ENCODE assay signal across 16 cellular contexts in the genomic region with DNA sequence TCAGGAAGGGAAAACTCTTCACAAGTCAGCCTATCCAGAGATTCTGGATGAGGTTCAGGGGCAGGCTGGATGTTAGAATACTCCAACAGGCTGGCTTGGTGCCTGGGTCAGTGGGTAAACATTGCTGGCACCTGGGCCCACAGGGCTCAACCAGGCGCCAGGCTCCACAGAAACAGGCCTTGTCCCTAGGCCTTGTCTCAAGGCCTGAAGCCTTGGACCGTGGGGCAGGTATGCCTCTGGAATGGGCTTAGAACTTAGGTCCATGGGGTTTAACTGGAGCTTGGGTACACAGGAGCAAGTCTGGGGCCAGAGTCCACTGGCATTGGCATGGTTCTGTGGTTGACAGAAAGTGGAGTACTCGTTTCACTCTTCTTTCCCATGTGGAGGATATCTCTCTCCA.
A peak's percentile ranks its signal among the peaks of the same experiment; 100 is the strongest.
DNase-seq lines count a peak whose midpoint lies in the region; ATAC-seq, FAIRE-seq and TF ChIP-seq lines count a peak whose summit lies in the region.
"Had no signal": no experiment of that assay in that cellular context is flagged by ENCODE, and none has a peak within 500 bp of the region (broad histone marks: within the 10 kb centered on the region; RNA-seq: fewer than 3 reads in every experiment).

No MANE protein-coding gene starts in this region.

- no peak overlapping the region for H3K18ac ChIP-seq in H1 (ENCODE audit: extremely low read depth, low read length)
- peak overlapping the region; percentile 52 for H3K18ac ChIP-seq in neuronal stem cell (ENCODE audit: low read length)

- H3K36me3 Mint-ChIP-seq in natural killer cell, result no peaks in the 10 kb centered on the region
- H3K36me3 Mint-ChIP-seq: CD14-positive monocyte; CD4-positive, alpha-beta memory T cell had no signal

- H3K36me3 ChIP-seq in H1 (ENCODE audit: control insufficient read depth in 2 of 4, insufficient read depth in 4 of 4, low read length in 3 of 4) (no peaks in the 10 kb centered on the region), neuronal stem cell (replicated peaks in 1 of 2; ENCODE audit: control insufficient read depth in 2 of 2, insufficient read depth in 2 of 2, low read length in 2 of 2) (no peaks in the 10 kb centered on the region)
- H3K36me3 ChIP-seq: BLaER1 had no signal

- H3K9me3 ChIP-seq in H1 (ENCODE audit: insufficient read depth in 2 of 2, low read depth in 1 of 2, low read length in 1 of 2) (no peaks in the 10 kb centered on the region), neuronal stem cell (replicated peaks in 1 of 2; ENCODE audit: control insufficient read depth in 2 of 2, insufficient read depth in 1 of 2, low read depth in 1 of 2, low read length in 2 of 2) (no peaks in the 10 kb centered on the region)
- H3K9me3 ChIP-seq: BLaER1 had no signal

- no peak overlapping the region for H2BK20ac ChIP-seq in H1 (ENCODE audit: low read length)

- peak overlapping the region; percentile 9 for H3K4ac ChIP-seq in H1 (replicated peaks; ENCODE audit: insufficient read length, low read depth, low read length)
- no peak overlapping the region for H3K4ac ChIP-seq in neuronal stem cell (ENCODE audit: low read length)

- H3K4me3 Mint-ChIP-seq in natural killer cell, result no peak overlapping the region
- H3K4me3 Mint-ChIP-seq: CD14-positive monocyte; CD4-positive, alpha-beta memory T cell; GM23338; HFFc6 had no signal

- no peaks in the 10 kb centered on the region for H3K23me2 ChIP-seq in H1 (ENCODE audit: low read depth, low read length)

- CTCF ChIA-PET in H1 (lab: Charles Lee; ENCODE audit: partially characterized antibody), result interaction anchor here (0.6 kb wide), 2 partner anchors 10 to 650 kb away, joined by 3 read pairs; no protein-coding TSS in a partner anchor

- no peak overlapping the region for H4K8ac ChIP-seq in H1 (ENCODE audit: extremely low read depth, insufficient read depth, low read length)
- H4K8ac ChIP-seq in neuronal stem cell (ENCODE audit: low read depth, low read length), result no peak overlapping the region

- no peak overlapping the region for H2BK120ac ChIP-seq in H1 (replicated peaks; ENCODE audit: low read depth, low read length)
- H2BK120ac ChIP-seq in neuronal stem cell (ENCODE audit: low read depth, low read length), result no peak overlapping the region

- no peak overlapping the region for H2AFZ ChIP-seq in H1 (ENCODE audit: low read length)
- no peak overlapping the region for H2AFZ ChIP-seq in neuronal stem cell (ENCODE audit: low read length)
- H2AFZ ChIP-seq: GM23338 had no signal

- no peak for TF ChIP-seq RAD21 in H1 (IDR thresholded peaks at IDR 0.05 in 1 of 2, conservative IDR thresholded peaks at IDR 0.05 in 1 of 2; ENCODE audit: low read depth in 2 of 2, low read length in 2 of 2)

- TF ChIP-seq CTCF in 22Rv1 (IDR thresholded peaks at IDR 0.05) (no peak), LNCaP clone FGC (IDR thresholded peaks at IDR 0.05; ENCODE audit: control insufficient read depth, extremely low read depth, insufficient read depth) (no peak), H1 (IDR thresholded peaks at IDR 0.05; ENCODE audit: control extremely low read depth in 1 of 3, insufficient read depth in 1 of 3, low read depth in 1 of 3, low read length in 3 of 3) (no peak), natural killer cell (IDR thresholded peaks at IDR 0.05) (no peak)

- H2AK5ac ChIP-seq in H1 (ENCODE audit: low read depth, low read length), result no peak overlapping the region
- H2AK5ac ChIP-seq in neuronal stem cell (ENCODE audit: low read depth, low read length), result peak overlapping the region; percentile 71

- no peaks in the 10 kb centered on the region for H4K20me1 ChIP-seq in H1 (replicated peaks in 1 of 2; ENCODE audit: control insufficient read depth in 1 of 2, insufficient read depth in 2 of 2, low read length in 2 of 2)
- H4K20me1 ChIP-seq: BLaER1 had no signal

- ATAC-seq in natural killer cell, result no peak
- ATAC-seq: GM23338, HCT116 had no signal

- no peaks in the 10 kb centered on the region for H3K27me3 Mint-ChIP-seq in natural killer cell (ENCODE audit: low read depth in 2 of 2)
- H3K27me3 Mint-ChIP-seq: CD4-positive, alpha-beta memory T cell had no signal

- FAIRE-seq in H1 (lab: Jason Lieb, UNC), result no peak

- H2BK5ac ChIP-seq in H1 (ENCODE audit: low read depth, low read length) (no peak overlapping the region; the same call in 1 of the 2 replicates), neuronal stem cell (ENCODE audit: low read length) (no peak overlapping the region)

- H3K9ac ChIP-seq in H1 (replicated peaks in 1 of 4; ENCODE audit: extremely low read depth in 1 of 4, low read depth in 3 of 4, low read length in 3 of 4), result no peak overlapping the region
- no peak overlapping the region for H3K9ac ChIP-seq in neuronal stem cell (ENCODE audit: low read depth, low read length, poor library complexity)
- H3K9ac ChIP-seq: BLaER1 had no signal

- H4K91ac ChIP-seq in H1 (replicated peaks; ENCODE audit: insufficient read length, low read length) (no peak overlapping the region), neuronal stem cell (ENCODE audit: low read depth, low read length, poor library complexity) (peak overlapping the region; percentile 92)

- peaks cover 6 to 18% of the 10 kb centered on the region in 2 donors for H3K9me3 Mint-ChIP-seq in natural killer cell
- H3K9me3 Mint-ChIP-seq: GM23338, HFFc6 had no signal

- POLR2A ChIA-PET in H1 (lab: Charles Lee; ENCODE audit: partially characterized antibody), result no interaction called here

- no peak for TF ChIP-seq POLR2A in H1 (IDR thresholded peaks at IDR 0.05; ENCODE audit: control extremely low read depth in 1 of 2, low read depth in 2 of 2, low read length in 2 of 2)

- no peak overlapping the region for H3K14ac ChIP-seq in H1 (ENCODE audit: insufficient read length)
- no peak overlapping the region for H3K14ac ChIP-seq in neuronal stem cell (ENCODE audit: low read length)

- 0 out of 2 replicates have a peak overlapping the region, but pooled peaks have one; percentile 27 for H2BK12ac ChIP-seq in H1 (ENCODE audit: low read depth, low read length)
- H2BK12ac ChIP-seq in neuronal stem cell (ENCODE audit: low read length), result peak overlapping the region; percentile 41

- intact Hi-C loops in natural killer cell (cut with micrococcal nuclease), result no loop called here

- TF ChIP-seq EP300 in H1 (IDR thresholded peaks at IDR 0.05; ENCODE audit: borderline replicate concordance in 1 of 2, low read depth in 2 of 2, low read length in 2 of 2), result no peak

- H3K56ac ChIP-seq in H1 (replicated peaks; ENCODE audit: insufficient read length, low read depth, low read length), result no peak overlapping the region

- no peak overlapping the region for H3K27ac Mint-ChIP-seq in natural killer cell
- H3K27ac Mint-ChIP-seq: CD14-positive monocyte; CD4-positive, alpha-beta memory T cell; HFFc6 had no signal

- WGBS in H1 (ENCODE audit: extremely low coverage in 1 of 2, insufficient coverage in 1 of 2, insufficient read length in 1 of 2, insufficient replicate concordance in 2 of 2, low coverage in 1 of 2, low lambda C conversion rate in 2 of 2, missing lambda C conversion rate in 1 of 2), 2 experiments, result 89% methylated on average over 3 of the region's 3 CpGs; no CpG with 5 or more reads in 1 of the 2 experiments
- WGBS in neuronal stem cell (ENCODE audit: extremely low coverage in 2 of 2, insufficient read length in 2 of 2, insufficient replicate concordance in 1 of 2), 2 donors, result no CpG with 5 or more reads among the region's 3 CpGs

- H3K4me1 ChIP-seq in H1 (replicated peaks in 1 of 4; ENCODE audit: control insufficient read depth in 3 of 4, insufficient read depth in 4 of 4, low read length in 3 of 4) (no peaks in the 10 kb centered on the region; a peak in 1 of 7 replicates), neuronal stem cell (ENCODE audit: control insufficient read depth in 2 of 2, insufficient read depth in 1 of 2, low read depth in 1 of 2, low read length in 2 of 2) (peaks cover 0 to 2% of the 10 kb centered on the region in 2 donors)
- H3K4me1 ChIP-seq: BLaER1 had no signal

- no peak overlapping the region for H2BK15ac ChIP-seq in H1 (ENCODE audit: low read length)
- no peak overlapping the region for H2BK15ac ChIP-seq in neuronal stem cell (ENCODE audit: low read length)

- DNase-seq in LNCaP clone FGC (ENCODE audit: low read depth) (peak; percentile 13), H1 (ENCODE audit: low read depth in 1 of 2, low spot score in 2 of 2) (no peak), neuronal stem cell (ENCODE audit: low spot score) (no peak), natural killer cell (no peak)
- DNase-seq in activated CD4-positive, alpha-beta T cell treated with anti-CD3 and anti-CD28 coated beads, Interleukin-2, amount 50 U/mL, for 48 hours, result no peak
- DNase-seq: CD4-positive, alpha-beta memory T cell; DMS153; DMS79; GDM1; H7; HFFc6 had no signal

- H3K4me3 ChIP-seq in LNCaP clone FGC (ENCODE audit: low read depth, low read length), result no peak overlapping the region
- H3K4me3 ChIP-seq in H1 (ENCODE audit: extremely low read depth in 1 of 4, insufficient read depth in 2 of 4, low read depth in 3 of 4, low read length in 4 of 4), result no peak overlapping the region
- no peak overlapping the region for H3K4me3 ChIP-seq in neuronal stem cell (ENCODE audit: low read length in 2 of 2)
- H3K4me3 ChIP-seq: BLaER1, GM23338 had no signal

- no peaks in the 10 kb centered on the region for H3K27me3 ChIP-seq in H1 (replicated peaks in 1 of 4; ENCODE audit: control insufficient read depth in 3 of 4, extremely low read depth in 1 of 4, insufficient read depth in 3 of 4, low read length in 3 of 4)
- H3K27me3 ChIP-seq in neuronal stem cell (ENCODE audit: control insufficient read depth in 3 of 3, insufficient read depth in 3 of 3, low read depth in 1 of 3, low read length in 3 of 3), result no peaks in the 10 kb centered on the region
- H3K27me3 ChIP-seq: BLaER1 had no signal

- no peaks in the 10 kb centered on the region for H3K4me1 Mint-ChIP-seq in natural killer cell
- H3K4me1 Mint-ChIP-seq: CD14-positive monocyte; CD4-positive, alpha-beta memory T cell had no signal

- no peak overlapping the region for H4K5ac ChIP-seq in H1 (ENCODE audit: insufficient read length, low read depth, low read length)

- no peaks in the 10 kb centered on the region for H3K79me2 ChIP-seq in H1 (ENCODE audit: control insufficient read depth in 1 of 2, insufficient read depth in 2 of 2, low read length in 2 of 2)

- H3K4me2 ChIP-seq in H1 (ENCODE audit: insufficient read depth in 1 of 2, low read depth in 2 of 2, low read length in 2 of 2) (no peak overlapping the region), neuronal stem cell (ENCODE audit: insufficient read depth, low read length, poor library complexity, severe bottlenecking) (no peak overlapping the region)
- H3K4me2 ChIP-seq: BLaER1, GM23338 had no signal

- H3K79me1 ChIP-seq in H1 (ENCODE audit: low read depth, low read length) (no peaks in the 10 kb centered on the region), neuronal stem cell (ENCODE audit: low read depth, low read length) (no peaks in the 10 kb centered on the region)

- H3K27ac ChIP-seq in 22Rv1, result peak overlapping the region; percentile 9; the same call in 1 of the 2 replicates
- no peak overlapping the region for H3K27ac ChIP-seq in H1 (ENCODE audit: low read depth, low read length)
- H3K27ac ChIP-seq in neuronal stem cell (replicated peaks; ENCODE audit: low read length), result no peak overlapping the region
- H3K27ac ChIP-seq: BLaER1 had no signal

- H3K23ac ChIP-seq in H1 (ENCODE audit: insufficient read length) (no peak overlapping the region), neuronal stem cell (ENCODE audit: low read depth, low read length, poor library complexity) (peak overlapping the region; percentile 25)

TF ChIP-seq in H1, 55 proteins besides CTCF, POLR2A, EP300 and RAD21:
- no peak for TF ChIP-seq TCF12 (IDR thresholded peaks at IDR 0.05; ENCODE audit: low read depth, low read length)
